19 cellular contexts compared by ENCODE assay signal in the genomic region with DNA sequence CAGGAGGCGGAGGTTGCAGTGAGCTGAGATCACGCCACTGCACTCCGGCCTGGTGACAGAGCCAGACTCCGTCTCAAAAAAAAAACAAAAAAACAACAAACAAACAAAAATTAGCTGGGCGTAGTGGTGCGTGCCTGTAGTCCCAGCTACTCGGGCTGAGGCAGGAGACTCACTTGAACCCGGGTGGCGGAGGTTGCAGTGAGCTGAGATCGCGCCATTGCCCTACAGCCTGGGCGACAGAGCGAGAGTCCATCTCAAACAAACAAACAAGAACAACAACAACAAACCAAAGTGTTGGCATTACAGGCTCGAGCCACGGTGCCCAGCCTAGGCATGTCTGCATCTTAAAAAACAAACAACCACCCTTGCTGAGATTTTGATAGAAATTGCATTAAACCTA. TPM values are rescaled to one million over a fixed set of nuclear protein-coding genes. Genes with fewer than 3 reads are reported as not detected.
DNase-seq lines count a peak whose midpoint lies in the region; ATAC-seq, FAIRE-seq and TF ChIP-seq lines count a peak whose summit lies in the region.
"Had no signal": no experiment of that assay in that cellular context is flagged by ENCODE, and none has a peak within 500 bp of the region (broad histone marks: within the 10 kb centered on the region; RNA-seq: fewer than 3 reads in every experiment).

No MANE protein-coding gene starts in this region.

- POLR2A ChIA-PET in K562 (lab: Yijun Ruan, JAX): interaction anchor here (1.1 to 5.8 kb wide), 2 partner anchors 12 to 77 kb away, joined by 4 to 39 read pairs; a partner anchor contains a TSS

- no peak for ATAC-seq in natural killer cell
- ATAC-seq in natural killer cell treated with Interleukin-12 subunit alpha and Interleukin-12 subunit beta and Interleukin-15 and Interleukin-18, amount 100 ng/mL, for 72 hours: no peak
- no peak for ATAC-seq in K562
- ATAC-seq in activated T-helper 17 cell treated with anti-CD3 and anti-CD28 coated beads, Interleukin-2, amount 50 U/mL, for 72 hours (replicated peaks): no peak
- ATAC-seq: GM12878, GM23338 had no signal

- DNase-seq in natural killer cell (no peak), K562 (ENCODE audit: extremely low read depth in 1 of 4, low spot score in 3 of 4) (no peak), GM19239 (ENCODE audit: insufficient read length, low spot score) (no peak), DMS79 (lab: John Stamatoyannopoulos, UW) (no peak)
- DNase-seq in natural killer cell treated with Interleukin-12 subunit alpha and Interleukin-12 subunit beta and Interleukin-15 and Interleukin-18, amount 100 ng/mL, for 72 hours (ENCODE audit: low spot score): no peak
- DNase-seq: 8988T, AML-193, Calu3, DMS 273 treated with DMSO at 0.1 percent for 48 hours, H7 had no signal

- H3K36me3 Mint-ChIP-seq in natural killer cell: no peaks in the 10 kb centered on the region
- no peaks in the 10 kb centered on the region for H3K36me3 Mint-ChIP-seq in natural killer cell treated with Interleukin-12 subunit alpha and Interleukin-12 subunit beta and Interleukin-15 and Interleukin-18, amount 100 ng/mL, for 72 hours
- peaks cover 28% of the 10 kb centered on the region for H3K36me3 Mint-ChIP-seq in activated T-helper 17 cell treated with anti-CD3 and anti-CD28 coated beads, Interleukin-2, amount 50 U/mL, for 72 hours (ENCODE audit: low read depth)

- BruUV-seq in K562 (replicated peaks; lab: Mats Ljungman, UMichigan): no TSS peak

- peaks cover 9 to 17% of the 10 kb centered on the region in 2 experiments; a peak in 3 of 5 replicates for H3K27me3 ChIP-seq in K562 (ENCODE audit: control insufficient read depth in 2 of 2, insufficient read depth in 2 of 2, low read length in 2 of 2)
- no peaks in the 10 kb centered on the region for H3K27me3 ChIP-seq in neutrophil
- H3K27me3 ChIP-seq: BLaER1 had no signal

- H3K9me1 ChIP-seq in K562 (ENCODE audit: control insufficient read depth, insufficient read depth, low read length): no peaks in the 10 kb centered on the region

- H3K4me1 Mint-ChIP-seq in natural killer cell: peaks cover 18 to 41% of the 10 kb centered on the region in 2 donors
- H3K4me1 Mint-ChIP-seq in natural killer cell treated with Interleukin-12 subunit alpha and Interleukin-12 subunit beta and Interleukin-15 and Interleukin-18, amount 100 ng/mL, for 72 hours (ENCODE audit: low read depth in 2 of 2): peaks cover 6 to 19% of the 10 kb centered on the region in 2 donors
- peaks cover 3% of the 10 kb centered on the region for H3K4me1 Mint-ChIP-seq in activated T-helper 17 cell treated with anti-CD3 and anti-CD28 coated beads, Interleukin-2, amount 50 U/mL, for 72 hours

- peaks cover 28% of the 10 kb centered on the region; the same call in 1 of the 3 replicates for H3K36me3 ChIP-seq in K562 (ENCODE audit: control insufficient read depth, insufficient read depth, low read length)
- H3K36me3 ChIP-seq in neutrophil: peaks cover 37% of the 10 kb centered on the region

- H3K4me3 Mint-ChIP-seq in natural killer cell: no peak overlapping the region
- no peak overlapping the region for H3K4me3 Mint-ChIP-seq in natural killer cell treated with Interleukin-12 subunit alpha and Interleukin-12 subunit beta and Interleukin-15 and Interleukin-18, amount 100 ng/mL, for 72 hours
- H3K4me3 Mint-ChIP-seq in activated T-helper 17 cell treated with anti-CD3 and anti-CD28 coated beads, Interleukin-2, amount 50 U/mL, for 72 hours: no peak overlapping the region
- H3K4me3 Mint-ChIP-seq: GM23338 had no signal

- H3K9me3 ChIP-seq in K562 (replicated peaks; ENCODE audit: control insufficient read depth, insufficient read depth, low read depth, low read length): no peaks in the 10 kb centered on the region
- no peaks in the 10 kb centered on the region for H3K9me3 ChIP-seq in neutrophil
- H3K9me3 ChIP-seq: BLaER1 had no signal

- no peaks in the 10 kb centered on the region for H3K79me2 ChIP-seq in K562 (ENCODE audit: control insufficient read depth, insufficient read depth, low read length)

- H3K27me3 Mint-ChIP-seq in natural killer cell (ENCODE audit: low read depth in 2 of 2): no peaks in the 10 kb centered on the region
- no peaks in the 10 kb centered on the region for H3K27me3 Mint-ChIP-seq in natural killer cell treated with Interleukin-12 subunit alpha and Interleukin-12 subunit beta and Interleukin-15 and Interleukin-18, amount 100 ng/mL, for 72 hours
- H3K27me3 Mint-ChIP-seq in activated T-helper 17 cell treated with anti-CD3 and anti-CD28 coated beads, Interleukin-2, amount 50 U/mL, for 72 hours: no peaks in the 10 kb centered on the region
- H3K27me3 Mint-ChIP-seq: IgD-negative memory B cell had no signal

- CTCF ChIA-PET in K562 (lab: Yijun Ruan, JAX; ENCODE audit: low intra/inter-chr PET ratio): no interaction called here

- TF ChIP-seq EP300 in K562 (IDR thresholded peaks at IDR 0.05; ENCODE audit: low read length): no peak

- FAIRE-seq in K562 (lab: Jason Lieb, UNC) (peak; percentile 19), GM19239 (lab: Jason Lieb, UNC) (no peak)
- FAIRE-seq: GM12878, GM18507 had no signal

- in situ Hi-C loops in K562 (cut with MboI): no loop called here

- H2AFZ ChIP-seq in K562 (ENCODE audit: low read depth, low read length): no peak overlapping the region
- H2AFZ ChIP-seq: GM23338 had no signal

- H3K4me3 ChIP-seq in K562: no peak overlapping the region
- H3K4me3 ChIP-seq in neutrophil (ENCODE audit: low read depth in 1 of 2, low read length in 1 of 2): no peak overlapping the region
- H3K4me3 ChIP-seq: BLaER1, GM12878, GM23338 had no signal

- no peaks in the 10 kb centered on the region for H3K9me3 Mint-ChIP-seq in natural killer cell
- no peaks in the 10 kb centered on the region for H3K9me3 Mint-ChIP-seq in natural killer cell treated with Interleukin-12 subunit alpha and Interleukin-12 subunit beta and Interleukin-15 and Interleukin-18, amount 100 ng/mL, for 72 hours
- no peaks in the 10 kb centered on the region for H3K9me3 Mint-ChIP-seq in activated T-helper 17 cell treated with anti-CD3 and anti-CD28 coated beads, Interleukin-2, amount 50 U/mL, for 72 hours
- H3K9me3 Mint-ChIP-seq: GM23338, IgD-negative memory B cell had no signal

- H3K27ac ChIP-seq in K562 (ENCODE audit: extremely low read depth, low read depth, low read length) (no peak overlapping the region), neutrophil (peak overlapping the region; percentile 36)
- H3K27ac ChIP-seq: BLaER1 had no signal

- no peak overlapping the region for H3K9ac ChIP-seq in K562 (ENCODE audit: insufficient read depth in 1 of 2, low read depth in 2 of 2, low read length in 2 of 2)
- H3K9ac ChIP-seq: BLaER1 had no signal

- TF ChIP-seq RAD21 in K562 (CRISPR knock-in tag; conservative IDR thresholded peaks at IDR 0.05 in 1 of 2, IDR thresholded peaks at IDR 0.05 in 1 of 2): no peak

- no peak for TF ChIP-seq POLR2A in K562 (conservative IDR thresholded peaks at IDR 0.05)

- no peak for TF ChIP-seq CTCF in natural killer cell (IDR thresholded peaks at IDR 0.05)
- no peak for TF ChIP-seq CTCF in K562 (IDR thresholded peaks at IDR 0.05 in 2 of 3, conservative IDR thresholded peaks at IDR 0.05 in 1 of 3; ENCODE audit: insufficient read depth in 2 of 3, low read depth in 1 of 3, low read length in 3 of 3)
- TF ChIP-seq CTCF in neutrophil (IDR thresholded peaks at IDR 0.05): no peak

- WGBS in K562 (ENCODE audit: insufficient coverage, low coverage, missing lambda C conversion rate): 86% methylated on average over 14 of the region's 15 CpGs

- intact Hi-C loops in natural killer cell (cut with micrococcal nuclease) (no loop called here), K562 (cut with micrococcal nuclease) (no loop called here)

- H3K27ac Mint-ChIP-seq in natural killer cell: peak overlapping the region; percentile 48 to 53
- H3K27ac Mint-ChIP-seq in natural killer cell treated with Interleukin-12 subunit alpha and Interleukin-12 subunit beta and Interleukin-15 and Interleukin-18, amount 100 ng/mL, for 72 hours: no peak overlapping the region
- no peak overlapping the region for H3K27ac Mint-ChIP-seq in activated T-helper 17 cell treated with anti-CD3 and anti-CD28 coated beads, Interleukin-2, amount 50 U/mL, for 72 hours
- H3K27ac Mint-ChIP-seq: GM23338 had no signal

- H3K4me2 ChIP-seq in K562 (ENCODE audit: insufficient read depth, low read length): no peak overlapping the region
- H3K4me2 ChIP-seq: BLaER1, GM23338 had no signal

- no peaks in the 10 kb centered on the region for H4K20me1 ChIP-seq in K562 (replicated peaks; ENCODE audit: control insufficient read depth, insufficient read depth, low read length)

- peaks cover 0 to 18% of the 10 kb centered on the region in 2 experiments; a peak in 2 of 5 replicates for H3K4me1 ChIP-seq in K562 (replicated peaks in 1 of 2; ENCODE audit: control insufficient read depth in 2 of 2, insufficient read depth in 2 of 2, low read length in 2 of 2)
- peaks cover 10% of the 10 kb centered on the region in 2 experiments for H3K4me1 ChIP-seq in neutrophil (ENCODE audit: control insufficient read depth in 1 of 2, insufficient read depth in 1 of 2, low read depth in 1 of 2, low read length in 1 of 2)

RNA-seq across cellular contexts. Expression of a gene that starts 12.2 kb away (rescaled TPM):
- 100 to 1,000 TPM; 297 to 394 (median 359) TPM for total RNA-seq in natural killer cell
- 10 to 100 TPM; 58.1 to 76.3 TPM for total RNA-seq in natural killer cell treated with Interleukin-12 subunit alpha and Interleukin-12 subunit beta and Interleukin-15 and Interleukin-18, amount 100 ng/mL, for 72 hours
- 109 and 250 TPM in 2 replicates for total RNA-seq in K562 (2011; cell fraction: chromatin; rRNA removed; ENCODE audit: low replicate concordance)
- 141 and 156 TPM in 2 replicates for total RNA-seq in K562 (2011; cell fraction: nucleolus; rRNA removed)
- total RNA-seq in K562 (2011; cell fraction: nucleoplasm; rRNA removed): 127 and 128 TPM in 2 replicates
- 14.8 and 19.7 TPM in 2 replicates for total RNA-seq in K562 (2014; rRNA removed)
- total RNA-seq in K562 (2014; rRNA removed; fragmentation: Illumina TruSeq; extraction: Trizol): 4.8 and 5.1 TPM in 2 replicates
- 7.2 and 7.5 TPM in 2 replicates for total RNA-seq in K562 (2015; rRNA removed; fragmentation: Illumina TruSeq; extraction: Trizol)
- total RNA-seq in K562 (2021): 64.0 and 82.6 TPM in 2 replicates
- 7.4 and 25.6 TPM in 2 replicates for polyA plus RNA-seq in K562 (2011; rRNA removed)
- 9.9 and 13.1 TPM in 2 replicates for polyA plus RNA-seq in K562 (2011; cell fraction: cytosol; rRNA removed)
- polyA plus RNA-seq in K562 (2011; cell fraction: nucleus; rRNA removed): 196 and 219 TPM in 2 replicates
- polyA plus RNA-seq in K562 (2012): 33.9 and 73.5 TPM in 2 replicates
- 20.5 and 39.3 TPM in 2 replicates for polyA plus RNA-seq in K562 (2014; fragmentation: Illumina TruSeq; extraction: Trizol)
- polyA plus RNA-seq in K562 (2014; fragmentation: Nextera tagmentation; extraction: Ambion mirVana): 1 to 10 TPM; 1.6 to 2.5 TPM
- polyA plus RNA-seq in K562 (2014; rRNA removed): 40.1 and 51.0 TPM in 2 replicates
- 2.8 and 3.0 TPM in 2 replicates for polyA minus RNA-seq in K562 (2011; rRNA and poly(A)+ RNA removed)
- polyA minus RNA-seq in K562 (2011; cell fraction: cytosol; rRNA and poly(A)+ RNA removed): 17.2 and 25.7 TPM in 2 replicates
- 40.7 and 48.8 TPM in 2 replicates for polyA minus RNA-seq in K562 (2011; cell fraction: nucleus; rRNA and poly(A)+ RNA removed)
- total RNA-seq in activated T-helper 17 cell treated with anti-CD3 and anti-CD28 coated beads, Interleukin-2, amount 50 U/mL, for 72 hours: 10 to 100 TPM; 85.3 to 88.1 TPM

RNA-seq across cellular contexts. Expression of a gene that starts 24.2 kb away (rescaled TPM):
- total RNA-seq in natural killer cell: 1 to 10 TPM in 2 of 3 donors, under 1 TPM in 1; 0.75 to 2.2 (median 1.8) TPM
- total RNA-seq in natural killer cell treated with Interleukin-12 subunit alpha and Interleukin-12 subunit beta and Interleukin-15 and Interleukin-18, amount 100 ng/mL, for 72 hours: under 1 TPM; 0.33 to 0.40 TPM
- 1.0 TPM in 1 of 2 replicates, not detected in the other for total RNA-seq in K562 (2011; cell fraction: chromatin; rRNA removed; ENCODE audit: low replicate concordance)
- 0.13 and 0.17 TPM in 2 replicates for total RNA-seq in K562 (2011; cell fraction: nucleolus; rRNA removed)
- total RNA-seq in K562 (2011; cell fraction: nucleoplasm; rRNA removed): 0.15 TPM in 1 of 2 replicates, not detected in the other
- total RNA-seq in K562 (2014; rRNA removed): 0.04 and 0.09 TPM in 2 replicates
- 0.10 and 0.18 TPM in 2 replicates for total RNA-seq in K562 (2014; rRNA removed; fragmentation: Illumina TruSeq; extraction: Trizol)
- 0.22 and 0.23 TPM in 2 replicates for total RNA-seq in K562 (2015; rRNA removed; fragmentation: Illumina TruSeq; extraction: Trizol)
- 0.36 and 0.62 TPM in 2 replicates for total RNA-seq in K562 (2021)
- 0.01 TPM in 1 of 2 replicates, not detected in the other for polyA plus RNA-seq in K562 (2011; rRNA removed)
- polyA plus RNA-seq in K562 (2011; cell fraction: cytosol; rRNA removed): not detected in 2 replicates
- polyA plus RNA-seq in K562 (2011; cell fraction: nucleus; rRNA removed): 0.06 and 0.18 TPM in 2 replicates
- 0.07 and 0.42 TPM in 2 replicates for polyA plus RNA-seq in K562 (2012)
- 0.01 and 0.04 TPM in 2 replicates for polyA plus RNA-seq in K562 (2014; fragmentation: Illumina TruSeq; extraction: Trizol)
- not detected for polyA plus RNA-seq in K562 (2014; fragmentation: Nextera tagmentation; extraction: Ambion mirVana)
- 0.03 TPM in 1 of 2 replicates, not detected in the other for polyA plus RNA-seq in K562 (2014; rRNA removed)
- polyA minus RNA-seq in K562 (2011; rRNA and poly(A)+ RNA removed): not detected in 2 replicates
- 0.67 TPM in 1 of 2 replicates, not detected in the other for polyA minus RNA-seq in K562 (2011; cell fraction: cytosol; rRNA and poly(A)+ RNA removed)
- polyA minus RNA-seq in K562 (2011; cell fraction: nucleus; rRNA and poly(A)+ RNA removed): 0.27 and 0.33 TPM in 2 replicates
- total RNA-seq in activated T-helper 17 cell treated with anti-CD3 and anti-CD28 coated beads, Interleukin-2, amount 50 U/mL, for 72 hours: under 1 TPM; 0.50 to 0.69 TPM
- total RNA-seq: G401, GM23338, HT1080 had no signal
- polyA plus RNA-seq: GM23338, IgD-negative memory B cell had no signal

Comparison
In these comparisons a context has a peak if more than half of its experiments do, and no peak if none do; other contexts are left out.
1. H3K27ac Mint-ChIP-seq: peak in natural killer cell (2 of 2); none in natural killer cell treated with Interleukin-12 subunit alpha and Interleukin-12 subunit beta and Interleukin-15 and Interleukin-18, amount 100 ng/mL, for 72 hours (0 of 2) and activated T-helper 17 cell treated with anti-CD3 and anti-CD28 coated beads, Interleukin-2, amount 50 U/mL, for 72 hours (single experiment).